ENCODE assay signal across 8 cellular contexts in genomic region chr10:131982185-131982756, GRCh38. TPM values are rescaled to one million over a fixed set of nuclear protein-coding genes. Genes with fewer than 3 reads are reported as not detected.
DNase-seq lines count a peak whose midpoint lies in the region; ATAC-seq and TF ChIP-seq lines count a peak whose summit lies in the region.

No MANE protein-coding gene starts in this region.

- peak overlapping the region; percentile 94 for H3K4me3 Mint-ChIP-seq in activated T-helper 17 cell treated with anti-CD3 and anti-CD28 coated beads, Interleukin-2, amount 50 U/mL, for 72 hours

- H3K27me3 ChIP-seq in heart right ventricle (peaks cover 0 to 24% (median 0%) of the 10 kb centered on the region in 7 donors), left lung (peaks cover 0 to 39% of the 10 kb centered on the region in 2 donors), upper lobe of right lung (no peaks in the 10 kb centered on the region)

- H3K36me3 Mint-ChIP-seq in activated T-helper 17 cell treated with anti-CD3 and anti-CD28 coated beads, Interleukin-2, amount 50 U/mL, for 72 hours (ENCODE audit: low read depth), result peaks cover 53% of the 10 kb centered on the region

- WGBS in heart right ventricle, 2 donors, result 3 to 7% methylated on average over 56 to 83 of the region's 83 CpGs

- peak overlapping the region in 8 of 10 donors; percentile 46 to 88 (median 64) for H3K27ac ChIP-seq in heart right ventricle
- no peak overlapping the region for H3K27ac ChIP-seq in left lung
- peak overlapping the region; percentile 55 for H3K27ac ChIP-seq in upper lobe of right lung

- H3K27me3 Mint-ChIP-seq in activated T-helper 17 cell treated with anti-CD3 and anti-CD28 coated beads, Interleukin-2, amount 50 U/mL, for 72 hours, result no peaks in the 10 kb centered on the region

- intact Hi-C loops in heart right ventricle (cut with DNase I), result loop anchor here in 4 of 10 donors (5.0 kb wide), 3 partner anchors 40 to 85 kb away; partner anchors contain the start of gene PPP2R2D (in 1 of the 4)
- intact Hi-C loops in cardiac septum (cut with DNase I), result loop anchor here (5.0 kb wide), 2 partner anchors 40 to 80 kb away; partner anchors contain the start of gene PPP2R2D
- intact Hi-C loops in left lung (cut with DNase I), result no loop called here
- intact Hi-C loops in upper lobe of right lung (cut with DNase I), result no loop called here

- no peak overlapping the region for H3K27ac Mint-ChIP-seq in activated T-helper 17 cell treated with anti-CD3 and anti-CD28 coated beads, Interleukin-2, amount 50 U/mL, for 72 hours

- peak in 1 of 8 donors; percentile 16 for ATAC-seq in heart right ventricle
- peak; percentile 5 for ATAC-seq in HG03025 (IDR thresholded peaks at IDR 0.05; ENCODE audit: low FRiP score, unreplicated experiment)
- ATAC-seq in activated T-helper 17 cell treated with anti-CD3 and anti-CD28 coated beads, Interleukin-2, amount 50 U/mL, for 72 hours (replicated peaks), result peak; percentile 27
- ATAC-seq in left lung, result peak; percentile 1
- peak; percentile 4 for ATAC-seq in upper lobe of right lung

- peaks cover 0 to 5% (median 0%) of the 10 kb centered on the region in 9 donors for H3K36me3 ChIP-seq in heart right ventricle
- no peaks in the 10 kb centered on the region for H3K36me3 ChIP-seq in left lung
- no peaks in the 10 kb centered on the region for H3K36me3 ChIP-seq in upper lobe of right lung

- H3K9me3 Mint-ChIP-seq in activated T-helper 17 cell treated with anti-CD3 and anti-CD28 coated beads, Interleukin-2, amount 50 U/mL, for 72 hours, result no peaks in the 10 kb centered on the region

- H3K4me1 Mint-ChIP-seq in activated T-helper 17 cell treated with anti-CD3 and anti-CD28 coated beads, Interleukin-2, amount 50 U/mL, for 72 hours, result peaks cover 19% of the 10 kb centered on the region

- peaks cover 4 to 40% (median 35%) of the 10 kb centered on the region in 9 donors for H3K4me1 ChIP-seq in heart right ventricle
- peaks cover 5 to 34% of the 10 kb centered on the region in 2 donors for H3K4me1 ChIP-seq in left lung
- H3K4me1 ChIP-seq in upper lobe of right lung, result peaks cover 22% of the 10 kb centered on the region

- no peak for TF ChIP-seq CTCF in heart right ventricle (IDR thresholded peaks at IDR 0.05)
- no peak for TF ChIP-seq CTCF in left lung (IDR thresholded peaks at IDR 0.05)
- TF ChIP-seq CTCF in upper lobe of right lung (IDR thresholded peaks at IDR 0.05), result no peak

- DNase-seq in heart right ventricle, result no peak
- DNase-seq in cardiac septum (ENCODE audit: low spot score), result no peak
- no peak for DNase-seq in left lung
- no peak for DNase-seq in upper lobe of right lung
- DNase-seq in cortex of kidney (lab: John Stamatoyannopoulos, UW), result no peak
- DNase-seq in stimulated activated CD4-positive, alpha-beta T cell treated with anti-CD3 and anti-CD28 coated beads, Interleukin-15, amount 100 ng/mL, for 24 hours, result no peak

- peak overlapping the region; percentile 37 to 99 (median 90) for H3K4me3 ChIP-seq in heart right ventricle
- H3K4me3 ChIP-seq in left lung, result peak overlapping the region; percentile 64 to 83
- H3K4me3 ChIP-seq in upper lobe of right lung, result peak overlapping the region; percentile 94

- H3K9me3 ChIP-seq in heart right ventricle (no peaks in the 10 kb centered on the region), left lung (no peaks in the 10 kb centered on the region), upper lobe of right lung (no peaks in the 10 kb centered on the region)

RNA-seq across cellular contexts. Expression of gene BNIP3, which starts 0.5 kb away (rescaled TPM):
- 100 to 1,000 TPM; 111 to 211 (median 159) TPM for total RNA-seq in heart right ventricle
- polyA plus RNA-seq in heart right ventricle, result 10 to 100 TPM; 34.6 to 80.5 TPM
- 112 TPM for total RNA-seq in cardiac septum
- total RNA-seq in activated T-helper 17 cell treated with anti-CD3 and anti-CD28 coated beads, Interleukin-2, amount 50 U/mL, for 72 hours, result 100 to 1,000 TPM; 102 to 362 TPM
- total RNA-seq in left lung, result 10 to 100 TPM; 25.7 to 29.3 TPM
- 38.2 TPM for total RNA-seq in upper lobe of right lung

Comparison
In these comparisons a context has a peak if more than half of its experiments do, and no peak if none do; other contexts are left out.
1. H3K27ac ChIP-seq: peak in heart right ventricle (8 of 10) and upper lobe of right lung (single experiment); none in left lung (0 of 2).
2. Peak in every context shown above with its lines, with median percentiles within 50 percentile points of each other: H3K4me3 ChIP-seq.